In the genomic region with DNA sequence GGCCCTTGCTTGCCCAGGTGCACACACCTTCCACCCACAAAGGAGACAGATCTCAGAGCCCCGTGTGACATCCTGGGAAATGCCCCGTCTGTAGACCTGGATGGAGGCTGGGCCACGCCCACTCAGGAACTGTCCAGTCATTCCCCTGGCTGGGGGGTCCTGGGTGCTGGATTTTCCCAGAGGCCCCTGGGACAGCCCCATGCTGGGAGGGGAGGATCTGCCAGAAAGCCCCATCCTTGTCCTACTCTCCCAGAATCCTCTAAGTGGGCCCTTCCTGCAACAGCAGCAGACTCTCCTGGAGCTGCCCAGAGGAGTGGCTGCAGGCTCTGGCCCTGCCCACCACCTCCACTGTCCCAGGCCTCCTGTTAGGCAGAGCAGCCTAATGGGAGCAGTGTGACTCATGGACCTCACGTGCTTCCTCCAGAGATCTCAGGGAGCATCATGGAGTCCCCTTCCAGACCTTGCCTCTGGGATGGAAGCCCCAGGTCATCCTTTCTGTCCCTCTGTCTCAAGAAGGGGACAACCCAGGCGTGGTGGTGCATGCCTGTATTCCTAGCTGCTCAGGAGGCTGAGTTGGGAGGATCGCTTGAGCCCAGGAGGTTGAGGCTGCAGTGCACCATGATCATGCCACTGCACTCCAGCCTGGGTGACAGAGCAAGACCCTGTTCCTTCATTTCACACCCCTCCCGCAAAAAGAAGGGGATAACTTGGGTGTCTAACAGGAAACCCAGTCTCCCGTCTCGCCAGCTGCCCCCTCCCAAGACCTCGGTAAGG, we compare ENCODE assay signal across 10 cellular contexts. TPM values are rescaled to one million over a fixed set of nuclear protein-coding genes. Genes with fewer than 3 reads are reported as not detected.
DNase-seq lines count a peak whose midpoint lies in the region; ATAC-seq and TF ChIP-seq lines count a peak whose summit lies in the region.
"Had no signal": no experiment of that assay in that cellular context is flagged by ENCODE, and none has a peak within 500 bp of the region (broad histone marks: within the 10 kb centered on the region; RNA-seq: fewer than 3 reads in every experiment).

No MANE protein-coding gene starts in this region.

- POLR2A ChIA-PET in naive thymus-derived CD4-positive, alpha-beta T cell (lab: Charles Lee) = interaction anchor here (0.9 to 1.5 kb wide), 3 partner anchors 49 to 205 kb away, joined by 4 to 5 read pairs (median 4); a partner anchor contains a TSS

- in situ Hi-C loops in Caki2 (cut with HindIII; ENCODE audit: low pct_unique_long_range_greater_than_20kb, low sequenced_read_pairs) = no loop called here

- no peak overlapping the region for H3K4me3 ChIP-seq in cardiac fibroblast (replicated peaks in 1 of 2; ENCODE audit: low read depth in 2 of 2, low read length in 2 of 2)
- no peak overlapping the region for H3K4me3 ChIP-seq in naive thymus-derived CD4-positive, alpha-beta T cell (ENCODE audit: low read length)

- intact Hi-C loops in naive thymus-derived CD4-positive, alpha-beta T cell (cut with micrococcal nuclease) = loop anchor here (1.0 to 2.0 kb wide), 6 partner anchors 50 to 274 kb away; no protein-coding TSS in a partner anchor

- no peaks in the 10 kb centered on the region for H3K4me1 ChIP-seq in naive thymus-derived CD4-positive, alpha-beta T cell (ENCODE audit: control insufficient read depth in 2 of 2, insufficient read depth in 2 of 2, low read length in 2 of 2)

- no peaks in the 10 kb centered on the region for H3K27me3 ChIP-seq in naive thymus-derived CD4-positive, alpha-beta T cell (ENCODE audit: control insufficient read depth in 2 of 2, insufficient read depth in 2 of 2, low read length in 2 of 2)

- H3K36me3 ChIP-seq in naive thymus-derived CD4-positive, alpha-beta T cell (ENCODE audit: control insufficient read depth in 2 of 3, insufficient read depth in 3 of 3, low read length in 3 of 3) = peaks cover 13 to 98% (median 36%) of the 10 kb centered on the region in 3 experiments

- CTCF ChIA-PET in naive thymus-derived CD4-positive, alpha-beta T cell (lab: Charles Lee) = interaction anchor here (0.7 to 2.0 kb wide), 9 partner anchors 10 to 284 kb away, joined by 3 to 7 read pairs (median 4); a partner anchor contains a TSS

- H3K4me3 Mint-ChIP-seq in naive thymus-derived CD4-positive, alpha-beta T cell = no peak overlapping the region
- no peak overlapping the region for H3K4me3 Mint-ChIP-seq in type B pancreatic cell

- TF ChIP-seq CTCF in cardiac fibroblast (IDR thresholded peaks at IDR 0.05; ENCODE audit: low read depth, low read length) = no peak
- no peak for TF ChIP-seq CTCF in type B pancreatic cell (conservative IDR thresholded peaks at IDR 0.05)

- H3K9me3 ChIP-seq in naive thymus-derived CD4-positive, alpha-beta T cell (ENCODE audit: control insufficient read depth in 2 of 3, low read length in 3 of 3) = no peaks in the 10 kb centered on the region

- no peak for ATAC-seq in naive thymus-derived CD4-positive, alpha-beta T cell
- ATAC-seq in GM18867 (IDR thresholded peaks at IDR 0.05; ENCODE audit: unreplicated experiment) (no peak), GM19023 (IDR thresholded peaks at IDR 0.05; ENCODE audit: unreplicated experiment) (no peak)

- no peaks in the 10 kb centered on the region for H3K9me3 Mint-ChIP-seq in naive thymus-derived CD4-positive, alpha-beta T cell
- H3K9me3 Mint-ChIP-seq in type B pancreatic cell = no peaks in the 10 kb centered on the region

- peaks cover 6 to 40% (median 15%) of the 10 kb centered on the region in 5 donors for H3K36me3 Mint-ChIP-seq in naive thymus-derived CD4-positive, alpha-beta T cell
- H3K36me3 Mint-ChIP-seq in type B pancreatic cell = no peaks in the 10 kb centered on the region

- peak overlapping the region; percentile 44 for H3K27ac ChIP-seq in naive thymus-derived CD4-positive, alpha-beta T cell (ENCODE audit: low read depth, low read length)
- H3K27ac ChIP-seq: parathyroid adenoma had no signal

- no peaks in the 10 kb centered on the region for H3K27me3 Mint-ChIP-seq in naive thymus-derived CD4-positive, alpha-beta T cell
- no peaks in the 10 kb centered on the region for H3K27me3 Mint-ChIP-seq in type B pancreatic cell

- peak; percentile 87 for DNase-seq in Caki2 (ENCODE audit: low read depth)
- DNase-seq in LHCN-M2 (ENCODE audit: low read depth) = peak; percentile 82
- DNase-seq in cardiac fibroblast (ENCODE audit: low read depth in 2 of 2) = peak; percentile 74 to 83
- no peak for DNase-seq in naive thymus-derived CD4-positive, alpha-beta T cell
- no peak for DNase-seq in type B pancreatic cell (ENCODE audit: extremely low spot score, unreplicated experiment)
- DNase-seq in NCI-H1092 treated with DMSO at 0.1 percent for 48 hours (lab: John Stamatoyannopoulos, UW) = no peak
- DNase-seq: activated gamma-delta T cell had no signal

- peaks cover 0 to 25% (median 14%) of the 10 kb centered on the region in 7 donors for H3K4me1 Mint-ChIP-seq in naive thymus-derived CD4-positive, alpha-beta T cell
- peaks cover 5% of the 10 kb centered on the region for H3K4me1 Mint-ChIP-seq in type B pancreatic cell (ENCODE audit: unreplicated experiment)

- H3K27ac Mint-ChIP-seq in naive thymus-derived CD4-positive, alpha-beta T cell = peak overlapping the region in 6 of 9 donors; percentile 43 to 72 (median 63)
- H3K27ac Mint-ChIP-seq in type B pancreatic cell = no peak overlapping the region

RNA-seq across cellular contexts. Expression of a gene that starts 51.7 kb away (rescaled TPM):
- total RNA-seq in Caki2 (2014; rRNA removed; shearing (Covaris generic); ENCODE audit: low replicate concordance) = 36.4 and 36.9 TPM in 2 replicates
- total RNA-seq in LHCN-M2 (2014; rRNA removed) = 34.0 and 34.4 TPM in 2 replicates
- polyA plus RNA-seq in LHCN-M2 (2012) = 12.3 TPM
- total RNA-seq in naive thymus-derived CD4-positive, alpha-beta T cell = 100 to 1,000 TPM in 4 of 5 experiments, 10 to 100 TPM in 1; 99.0 to 271 (median 153) TPM
- 10 to 100 TPM; 29.8 to 55.7 TPM for polyA plus RNA-seq in naive thymus-derived CD4-positive, alpha-beta T cell
- total RNA-seq in type B pancreatic cell (ENCODE audit: low replicate concordance) = 10.8 and 29.8 TPM in 2 replicates

RNA-seq across cellular contexts. Expression of a gene that starts 55.4 kb away (rescaled TPM):
- total RNA-seq in Caki2 (2014; rRNA removed; shearing (Covaris generic); ENCODE audit: low replicate concordance) = 23.6 and 46.7 TPM in 2 replicates
- total RNA-seq in LHCN-M2 (2014; rRNA removed) = 49.7 and 68.7 TPM in 2 replicates
- polyA plus RNA-seq in LHCN-M2 (2012) = 49.5 TPM
- total RNA-seq in naive thymus-derived CD4-positive, alpha-beta T cell = 10 to 100 TPM; 34.6 to 50.0 (median 40.9) TPM
- polyA plus RNA-seq in naive thymus-derived CD4-positive, alpha-beta T cell = 10 to 100 TPM; 30.2 to 35.4 TPM
- 56.9 and 67.5 TPM in 2 replicates for total RNA-seq in type B pancreatic cell (ENCODE audit: low replicate concordance)

Comparison
In these comparisons a context has a peak if more than half of its experiments do, and no peak if none do; other contexts are left out.
1. DNase-seq: peak in Caki2 (single experiment), LHCN-M2 (single experiment) and cardiac fibroblast (2 of 2); none in naive thymus-derived CD4-positive, alpha-beta T cell (0 of 9), type B pancreatic cell (single experiment) and NCI-H1092 treated with DMSO at 0.1 percent for 48 hours (single experiment).